Comparison of ENCODE assay signal across 8 cellular contexts in the genomic region with DNA sequence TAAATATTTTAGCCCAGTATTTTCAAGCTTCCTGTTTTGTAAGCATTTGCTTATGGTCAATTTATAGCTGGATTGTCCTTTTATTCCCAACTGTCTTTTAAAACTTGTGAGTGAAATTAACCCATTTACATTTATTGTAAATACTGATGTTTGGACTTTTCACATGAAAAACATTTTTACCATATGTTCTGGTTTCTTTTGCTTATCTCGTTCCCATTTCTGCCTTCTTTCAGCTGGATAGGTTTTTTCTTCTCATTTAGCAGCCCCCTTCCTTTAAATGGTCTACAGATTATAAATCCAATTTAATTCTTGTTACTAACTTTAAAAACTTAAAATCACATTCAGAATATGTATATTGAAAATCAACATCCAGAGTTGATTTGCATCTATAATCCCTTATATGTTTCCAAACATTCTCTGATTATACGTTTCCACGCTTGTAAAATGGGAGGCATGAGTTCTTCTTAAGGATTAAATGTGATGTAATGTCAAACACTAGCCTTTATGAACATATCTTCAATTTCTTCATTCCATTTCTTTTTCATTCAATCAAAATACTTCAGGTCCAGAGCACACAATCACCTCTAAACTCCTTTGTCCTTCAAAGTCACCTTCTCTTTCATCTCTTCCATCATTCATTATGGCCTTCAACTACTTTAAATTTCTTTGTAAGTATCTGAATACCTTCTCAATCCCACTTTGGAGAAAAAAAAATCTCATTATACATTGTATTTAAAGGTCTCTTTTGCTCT. TPM values are rescaled to one million over a fixed set of nuclear protein-coding genes. Genes with fewer than 3 reads are reported as not detected.
DNase-seq lines count a peak whose midpoint lies in the region; ATAC-seq and TF ChIP-seq lines count a peak whose summit lies in the region.

No MANE protein-coding gene starts in this region.

- H3K36me3 ChIP-seq in adipocyte (ENCODE audit: control insufficient read depth, insufficient read depth, low read length, severe bottlenecking) (no peaks in the 10 kb centered on the region), lower lobe of right lung (peaks cover 20% of the 10 kb centered on the region), transverse colon (no peaks in the 10 kb centered on the region)

- H3K9me3 Mint-ChIP-seq in activated naive CD4-positive, alpha-beta T cell treated with anti-CD3 and anti-CD28 coated beads, Interleukin-2, amount 10 ng/mL, durations not matched to agents 7 days and 5 days, result peaks cover 21% of the 10 kb centered on the region

- peaks cover 50% of the 10 kb centered on the region for H3K36me3 Mint-ChIP-seq in activated naive CD4-positive, alpha-beta T cell treated with anti-CD3 and anti-CD28 coated beads, Interleukin-2, amount 10 ng/mL, durations not matched to agents 7 days and 5 days

- in situ Hi-C loops in transverse colon (cut with MboI; ENCODE audit: low pct_ligation_motif_present in 1 of 4, low pct_unique_long_range_greater_than_20kb in 1 of 4, low sequenced_read_pairs in 3 of 4), result loop anchor here in 1 of 4 donors (10.0 kb wide), 1 partner anchor 215 kb away; no protein-coding TSS in a partner anchor

- H3K4me3 ChIP-seq in adipocyte (ENCODE audit: low read length) (peak overlapping the region; percentile 88), lower lobe of right lung (peak overlapping the region; percentile 86), transverse colon (peak overlapping the region in 3 of 4 donors; percentile 56 to 85 (median 62))

- peak overlapping the region; percentile 95 for H3K4me3 Mint-ChIP-seq in activated naive CD4-positive, alpha-beta T cell treated with anti-CD3 and anti-CD28 coated beads, Interleukin-2, amount 10 ng/mL, durations not matched to agents 7 days and 5 days

- TF ChIP-seq CTCF in lower lobe of right lung (IDR thresholded peaks at IDR 0.05), result no peak
- no peak for TF ChIP-seq CTCF in transverse colon (IDR thresholded peaks at IDR 0.05)

- TF ChIP-seq POLR2A in transverse colon (IDR thresholded peaks at IDR 0.05), result no peak

- intact Hi-C loops in lower lobe of right lung (cut with DNase I), result no loop called here
- intact Hi-C loops in transverse colon (cut with DNase I; ENCODE audit: low total_unique reads), result no loop called here

- peak overlapping the region; percentile 97 for H3K27ac ChIP-seq in lower lobe of right lung
- peak overlapping the region; percentile 96 to 99 (median 98) for H3K27ac ChIP-seq in transverse colon

- CTCF ChIA-PET in activated naive CD4-positive, alpha-beta T cell treated with anti-CD3 and anti-CD28 coated beads, Interleukin-2, amount 10 ng/mL, durations not matched to agents 7 days and 5 days (lab: Charles Lee), result interaction anchor here (0.6 to 1.8 kb wide), 3 partner anchors 26 to 339 kb away, joined by 3 to 6 read pairs (median 4); no protein-coding TSS in a partner anchor

- peaks cover 10% of the 10 kb centered on the region for H3K27me3 Mint-ChIP-seq in activated naive CD4-positive, alpha-beta T cell treated with anti-CD3 and anti-CD28 coated beads, Interleukin-2, amount 10 ng/mL, durations not matched to agents 7 days and 5 days

- no peak overlapping the region for H3K9ac ChIP-seq in adipocyte (ENCODE audit: low read length)

- peaks cover 31% of the 10 kb centered on the region for H3K9me3 ChIP-seq in adipocyte (ENCODE audit: control insufficient read depth, low read length)
- H3K9me3 ChIP-seq in lower lobe of right lung, result peaks cover 19% of the 10 kb centered on the region
- peaks cover 18 to 23% of the 10 kb centered on the region in 2 donors for H3K9me3 ChIP-seq in transverse colon

- TF ChIP-seq EP300 in transverse colon (IDR thresholded peaks at IDR 0.05; ENCODE audit: low read depth), result no peak

- H3K27me3 ChIP-seq in adipocyte (replicated peaks; ENCODE audit: control insufficient read depth, insufficient read depth, low read length) (no peaks in the 10 kb centered on the region), lower lobe of right lung (ENCODE audit: low read depth) (no peaks in the 10 kb centered on the region), transverse colon (no peaks in the 10 kb centered on the region)

- ATAC-seq in lower lobe of right lung (no peak), HG03439 (IDR thresholded peaks at IDR 0.05; ENCODE audit: unreplicated experiment) (no peak)

- peaks cover 41% of the 10 kb centered on the region for H3K4me1 Mint-ChIP-seq in activated naive CD4-positive, alpha-beta T cell treated with anti-CD3 and anti-CD28 coated beads, Interleukin-2, amount 10 ng/mL, durations not matched to agents 7 days and 5 days

- WGBS in transverse colon (ENCODE audit: low coverage in 1 of 2), 2 donors, result 91 to 92% methylated on average over 3 of the region's 3 CpGs

- DNase-seq in activated naive CD4-positive, alpha-beta T cell treated with anti-CD3 and anti-CD28 coated beads, Interleukin-2, amount 10 ng/mL, durations not matched to agents 7 days and 5 days, result no peak
- no peak for DNase-seq in activated naive CD4-positive, alpha-beta T cell (lab: John Stamatoyannopoulos, UW)
- no peak for DNase-seq in adipocyte (ENCODE audit: low read depth)
- DNase-seq in lower lobe of right lung, result no peak
- no peak for DNase-seq in transverse colon
- no peak for DNase-seq in kidney glomerular epithelial cell (lab: John Stamatoyannopoulos, UW)
- DNase-seq in NCI-H526 treated with DMSO at 0.1 percent for 48 hours (lab: John Stamatoyannopoulos, UW), result no peak

- peak overlapping the region; percentile 100 for H3K27ac Mint-ChIP-seq in activated naive CD4-positive, alpha-beta T cell treated with anti-CD3 and anti-CD28 coated beads, Interleukin-2, amount 10 ng/mL, durations not matched to agents 7 days and 5 days

- H3K4me1 ChIP-seq in adipocyte (ENCODE audit: control insufficient read depth, insufficient read depth, low read length) (peaks cover 20% of the 10 kb centered on the region), lower lobe of right lung (peaks cover 25% of the 10 kb centered on the region), transverse colon (peaks cover 13 to 28% (median 17%) of the 10 kb centered on the region in 4 donors)

RNA-seq across cellular contexts. Expression of gene KDM3A, which starts 1.1 kb away (rescaled TPM):
- 55.8 TPM for total RNA-seq in lower lobe of right lung
- total RNA-seq in transverse colon, result 100 to 1,000 TPM in 1 of 4 donors, 10 to 100 TPM in 3; 40.4 to 173 (median 55.0) TPM
